10 cellular contexts compared by ENCODE assay signal in genomic region chr2:95024306-95024880, GRCh38. TPM values are rescaled to one million over a fixed set of nuclear protein-coding genes. Genes with fewer than 3 reads are reported as not detected.
DNase-seq lines count a peak whose midpoint lies in the region; ATAC-seq and TF ChIP-seq lines count a peak whose summit lies in the region.
"Had no signal": no experiment of that assay in that cellular context is flagged by ENCODE, and none has a peak within 500 bp of the region (broad histone marks: within the 10 kb centered on the region; RNA-seq: fewer than 3 reads in every experiment).

No MANE protein-coding gene starts in this region.

- POLR2A ChIA-PET in CD4-positive, alpha-beta memory T cell (lab: Charles Lee; ENCODE audit: partially characterized antibody) = interaction anchor here (0.8 to 9.2 kb wide), 15 partner anchors 8 to 142 kb away, joined by 3 to 647 read pairs (median 14); partner anchors contain the start of genes MRPS5, ZNF2 and ZNF514

- no peaks in the 10 kb centered on the region for H3K9me3 ChIP-seq in CD4-positive, alpha-beta memory T cell (ENCODE audit: control insufficient read depth in 1 of 2, low read length in 2 of 2)
- no peaks in the 10 kb centered on the region for H3K9me3 ChIP-seq in HUES48 (ENCODE audit: control insufficient read depth, insufficient read depth, low read length)
- H3K9me3 ChIP-seq: HAP-1, MG63, ovary had no signal

- no peak for DNase-seq in CD4-positive, alpha-beta memory T cell
- DNase-seq in coronary artery (ENCODE audit: low spot score) (no peak), nephron progenitor cell (no peak), ACHN (no peak)
- DNase-seq: MG63, ovary had no signal

- peaks cover 62% of the 10 kb centered on the region for H3K4me1 ChIP-seq in CD4-positive, alpha-beta memory T cell (ENCODE audit: insufficient read depth, low read length)
- H3K4me1 ChIP-seq in HUES48 (ENCODE audit: control insufficient read depth, insufficient read depth, low read length) = peaks cover 9% of the 10 kb centered on the region; the same call in 1 of the 2 replicates
- H3K4me1 ChIP-seq: HAP-1 had no signal

- H3K36me3 ChIP-seq in CD4-positive, alpha-beta memory T cell (ENCODE audit: insufficient read depth, low read length) = no peaks in the 10 kb centered on the region
- H3K36me3 ChIP-seq in HUES48 (ENCODE audit: control insufficient read depth, insufficient read depth, low read length) = no peaks in the 10 kb centered on the region
- H3K36me3 ChIP-seq: HAP-1, MG63, ovary had no signal

- CTCF ChIA-PET in CD4-positive, alpha-beta memory T cell (lab: Charles Lee; ENCODE audit: partially characterized antibody) = interaction anchor here (1.0 to 10.6 kb wide), 9 partner anchors 8 to 141 kb away, joined by 3 to 765 read pairs (median 22); partner anchors contain the start of genes MRPS5 and ZNF2

- ATAC-seq in HG03460 (IDR thresholded peaks at IDR 0.05; ENCODE audit: unreplicated experiment) = no peak
- ATAC-seq in HG02623 (IDR thresholded peaks at IDR 0.05; ENCODE audit: unreplicated experiment) = no peak

- H3K27ac ChIP-seq in CD4-positive, alpha-beta memory T cell (ENCODE audit: low read depth, low read length) = peak overlapping the region; percentile 23
- H3K27ac ChIP-seq in HUES48 (ENCODE audit: low read depth, low read length) (no peak overlapping the region), coronary artery (no peak overlapping the region)
- H3K27ac ChIP-seq: ovary had no signal

- peak overlapping the region in 1 of 2 donors; percentile 70 for H3K4me3 ChIP-seq in CD4-positive, alpha-beta memory T cell (ENCODE audit: low read length in 2 of 2)
- H3K4me3 ChIP-seq in HUES48 (ENCODE audit: low read depth, low read length) (peak overlapping the region; percentile 48; the same call in 1 of the 2 replicates), coronary artery (peak overlapping the region; percentile 72)
- H3K4me3 ChIP-seq: HAP-1, MG63, ovary had no signal

- H3K27ac Mint-ChIP-seq in CD4-positive, alpha-beta memory T cell = peak overlapping the region; percentile 53 to 94 (median 83)
- no peak overlapping the region for H3K27ac Mint-ChIP-seq in nephron progenitor cell

- no peaks in the 10 kb centered on the region for H3K27me3 ChIP-seq in CD4-positive, alpha-beta memory T cell (ENCODE audit: insufficient read depth, low read length)
- peaks cover 78% of the 10 kb centered on the region for H3K27me3 ChIP-seq in HUES48 (ENCODE audit: control insufficient read depth, insufficient read depth, low read length)
- H3K27me3 ChIP-seq: ovary had no signal

- TF ChIP-seq CTCF in coronary artery (IDR thresholded peaks at IDR 0.05) (no peak), nephron progenitor cell (IDR thresholded peaks at IDR 0.05) (no peak)

- H3K27me3 Mint-ChIP-seq in CD4-positive, alpha-beta memory T cell = no peaks in the 10 kb centered on the region
- peaks cover 85% of the 10 kb centered on the region for H3K27me3 Mint-ChIP-seq in nephron progenitor cell (ENCODE audit: low read depth, poor library complexity)

- intact Hi-C loops in CD4-positive, alpha-beta memory T cell (cut with micrococcal nuclease) = no loop called here

- in situ Hi-C loops in ACHN (cut with HindIII; ENCODE audit: low pct_ligation_motif_present, low pct_unique_long_range_greater_than_20kb, low sequenced_read_pairs) = no loop called here

- no peak overlapping the region for H3K9ac ChIP-seq in HUES48 (ENCODE audit: low read depth, low read length)

- H3K36me3 Mint-ChIP-seq in CD4-positive, alpha-beta memory T cell = peaks cover 9 to 16% of the 10 kb centered on the region in 2 donors
- no peaks in the 10 kb centered on the region for H3K36me3 Mint-ChIP-seq in nephron progenitor cell (ENCODE audit: low read depth)

- H3K4me1 Mint-ChIP-seq in CD4-positive, alpha-beta memory T cell = peaks cover 32 to 73% (median 54%) of the 10 kb centered on the region in 4 donors
- peaks cover 25% of the 10 kb centered on the region for H3K4me1 Mint-ChIP-seq in nephron progenitor cell

- H3K9me3 Mint-ChIP-seq in CD4-positive, alpha-beta memory T cell = no peaks in the 10 kb centered on the region
- H3K9me3 Mint-ChIP-seq in nephron progenitor cell = peaks cover 3% of the 10 kb centered on the region

- H3K4me3 Mint-ChIP-seq in CD4-positive, alpha-beta memory T cell = peak overlapping the region; percentile 80 to 99 (median 87)
- peak overlapping the region; percentile 44 for H3K4me3 Mint-ChIP-seq in nephron progenitor cell

RNA-seq across cellular contexts. Expression of gene MAL, which starts 1.1 kb away (rescaled TPM):
- total RNA-seq in CD4-positive, alpha-beta memory T cell = 100 to 1,000 TPM; 108 to 113 TPM
- 100 to 1,000 TPM; 271 to 274 TPM for polyA plus RNA-seq in CD4-positive, alpha-beta memory T cell
